24 cellular contexts compared by ENCODE assay signal in genomic region chr22:22374163-22374562, GRCh38.
"Had no signal": no experiment of that assay in that cellular context is flagged by ENCODE, and none has a peak within 500 bp of the region (broad histone marks: within the 10 kb centered on the region; RNA-seq: fewer than 3 reads in every experiment).

No MANE protein-coding gene starts in this region.

- H3K4me1 ChIP-seq: Peyer's patch had no signal

- H3K4me3 ChIP-seq: cardiac muscle cell, Peyer's patch, SJCRH30 had no signal

- H3K4me3 Mint-ChIP-seq: activated CD4-positive, alpha-beta memory T cell treated with anti-CD3 and anti-CD28 coated beads, Interleukin-2, amount 10 ng/mL, durations not matched to agents 7 days and 5 days; activated CD4-positive, alpha-beta T cell treated with anti-CD3 and anti-CD28 coated beads for 36 hours; activated naive CD4-positive, alpha-beta T cell treated with anti-CD3 and anti-CD28 coated beads for 36 hours; activated naive CD8-positive, alpha-beta T cell; activated T-helper 17 cell treated with anti-CD3 and anti-CD28 coated beads, Interleukin-2, amount 50 U/mL, for 72 hours had no signal

- ATAC-seq: activated CD4-positive, alpha-beta T cell treated with anti-CD3 and anti-CD28 coated beads for 36 hours; activated T-helper 17 cell treated with anti-CD3 and anti-CD28 coated beads, Interleukin-2, amount 50 U/mL, for 72 hours had no signal

- DNase-seq: activated CD4-positive, alpha-beta memory T cell treated with anti-CD3 and anti-CD28 coated beads, Interleukin-2, amount 10 ng/mL, durations not matched to agents 7 days and 5 days; activated CD4-positive, alpha-beta T cell treated with anti-CD3 and anti-CD28 coated beads for 36 hours; activated CD4-positive, alpha-beta T cell treated with anti-CD3 and anti-CD28 coated beads, Interleukin-2, amount 50 U/mL, for 1 hour; activated gamma-delta T cell; activated naive CD4-positive, alpha-beta T cell treated with anti-CD3 and anti-CD28 coated beads for 36 hours; activated T-cell treated with anti-CD3 and anti-CD28 coated beads for 4 hours; activated T-cell treated with anti-CD3 and anti-CD28 coated beads, Interleukin-2, amount 50 U/mL, for 48 hours; brain microvascular endothelial cell; KG1; NCI-H1105; NCI-H1436; NCI-H1694 treated with DMSO at 0.1 percent for 48 hours; NCI-H2029 treated with DMSO at 0.1 percent for 48 hours; NCI-H446; Peyer's patch; Right ventricle myocardium superior; SJCRH30; SK-N-SH; T-helper 1 cell; WERI-Rb-1 had no signal

- H3K27me3 ChIP-seq: cardiac muscle cell, Peyer's patch, SJCRH30 had no signal

- H3K9ac ChIP-seq: SK-N-SH had no signal

- H3K4me2 ChIP-seq: SK-N-SH had no signal

- H3K9me2 ChIP-seq: SK-N-SH had no signal

- H3K9me3 ChIP-seq: Peyer's patch, SJCRH30, SK-N-SH had no signal

- H3K36me3 Mint-ChIP-seq: activated naive CD8-positive, alpha-beta T cell had no signal

- H3K36me3 ChIP-seq: brain microvascular endothelial cell, cardiac muscle cell, Peyer's patch, SJCRH30, WERI-Rb-1 had no signal

- H3K27ac Mint-ChIP-seq: activated CD4-positive, alpha-beta memory T cell treated with anti-CD3 and anti-CD28 coated beads, Interleukin-2, amount 10 ng/mL, durations not matched to agents 7 days and 5 days; activated CD4-positive, alpha-beta T cell treated with anti-CD3 and anti-CD28 coated beads for 36 hours; activated naive CD4-positive, alpha-beta T cell treated with anti-CD3 and anti-CD28 coated beads for 36 hours; activated naive CD8-positive, alpha-beta T cell; activated T-helper 17 cell treated with anti-CD3 and anti-CD28 coated beads, Interleukin-2, amount 50 U/mL, for 72 hours had no signal

- H3K9me3 Mint-ChIP-seq: activated CD4-positive, alpha-beta memory T cell treated with anti-CD3 and anti-CD28 coated beads, Interleukin-2, amount 10 ng/mL, durations not matched to agents 7 days and 5 days; activated naive CD4-positive, alpha-beta T cell treated with anti-CD3 and anti-CD28 coated beads for 36 hours; activated T-helper 17 cell treated with anti-CD3 and anti-CD28 coated beads, Interleukin-2, amount 50 U/mL, for 72 hours had no signal

- H3K4me1 Mint-ChIP-seq: activated CD4-positive, alpha-beta memory T cell treated with anti-CD3 and anti-CD28 coated beads, Interleukin-2, amount 10 ng/mL, durations not matched to agents 7 days and 5 days; activated CD4-positive, alpha-beta T cell treated with anti-CD3 and anti-CD28 coated beads for 36 hours; activated T-helper 17 cell treated with anti-CD3 and anti-CD28 coated beads, Interleukin-2, amount 50 U/mL, for 72 hours had no signal

- H3K27ac ChIP-seq: brain microvascular endothelial cell, cardiac muscle cell, Peyer's patch, RWPE1, WERI-Rb-1 had no signal
